1 cellular context compared by ENCODE assay signal in genomic region chrX:105715746-105716145, GRCh38.
TF ChIP-seq lines count a peak whose summit lies in the region.

No MANE protein-coding gene starts in this region.

TF ChIP-seq in GM23338, 12 proteins besides CTCF, POLR2A, EP300 and RAD21 (continued from another document):
- TF ChIP-seq REST (IDR thresholded peaks at IDR 0.05; ENCODE audit: unreplicated experiment) (no peak), ETS1 (IDR thresholded peaks at IDR 0.05) (no peak), ZNF462 (CRISPR knock-in tag; IDR thresholded peaks at IDR 0.05) (no peak), STAT1 (IDR thresholded peaks at IDR 0.05; ENCODE audit: unreplicated experiment) (no peak), CREB1 (CRISPR knock-in tag; IDR thresholded peaks at IDR 0.05; ENCODE audit: low read depth) (no peak), POLR2AphosphoS5 (IDR thresholded peaks at IDR 0.05; ENCODE audit: low read depth) (no peak), EZH2 (IDR thresholded peaks at IDR 0.05; ENCODE audit: low read depth, unreplicated experiment) (no peak), JUNB (IDR thresholded peaks at IDR 0.05; ENCODE audit: unreplicated experiment) (no peak), ZNF331 (CRISPR knock-in tag; IDR thresholded peaks at IDR 0.05; ENCODE audit: low read depth) (no peak)
